Comparison of ENCODE assay signal across 8 cellular contexts in the genomic region with DNA sequence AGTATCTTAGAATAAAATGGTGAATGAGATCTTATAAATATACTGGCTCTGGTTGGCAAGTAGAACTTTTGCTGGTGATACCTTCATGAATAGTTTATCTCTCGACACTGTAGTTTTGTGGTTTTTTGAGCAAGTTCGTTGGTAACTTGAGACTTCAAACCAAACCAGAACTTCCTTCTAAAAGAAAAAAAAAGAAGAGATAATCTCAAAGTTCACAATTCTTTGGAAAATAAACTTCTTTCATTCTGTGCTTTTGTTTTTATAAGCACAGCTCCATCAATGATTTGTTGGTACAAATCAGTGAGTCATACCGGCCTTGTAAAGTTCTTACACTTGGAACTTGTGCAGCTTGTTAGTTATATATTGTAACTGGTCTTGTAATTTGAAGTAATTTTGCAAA. TPM values are rescaled to one million over a fixed set of nuclear protein-coding genes. Genes with fewer than 3 reads are reported as not detected.
DNase-seq lines count a peak whose midpoint lies in the region; ATAC-seq, FAIRE-seq and TF ChIP-seq lines count a peak whose summit lies in the region.

No MANE protein-coding gene starts in this region.

- no peak for ATAC-seq in K562
- no peak for ATAC-seq in GM21619 (IDR thresholded peaks at IDR 0.05; ENCODE audit: unreplicated experiment)

- no peak overlapping the region for H2BK15ac ChIP-seq in neuronal stem cell (ENCODE audit: low read length)

- H3K4me1 ChIP-seq in Karpas-422 (ENCODE audit: low read length) (peaks cover 46% of the 10 kb centered on the region), K562 (replicated peaks in 1 of 2; ENCODE audit: control insufficient read depth in 2 of 2, insufficient read depth in 2 of 2, low read length in 2 of 2) (peaks cover 15 to 37% of the 10 kb centered on the region in 2 experiments), muscle layer of duodenum (ENCODE audit: control insufficient read depth in 1 of 2, insufficient read depth in 2 of 2, low read length in 2 of 2) (peaks cover 18 to 33% of the 10 kb centered on the region in 2 donors), neuronal stem cell (ENCODE audit: control insufficient read depth in 2 of 2, insufficient read depth in 1 of 2, low read depth in 1 of 2, low read length in 2 of 2) (peaks cover 5 to 9% of the 10 kb centered on the region in 2 donors)

- no peak overlapping the region for H2BK12ac ChIP-seq in neuronal stem cell (ENCODE audit: low read length)

- TF ChIP-seq POLR2A in K562 (conservative IDR thresholded peaks at IDR 0.05) = no peak

- H3K9me2 ChIP-seq in Karpas-422 (replicated peaks; ENCODE audit: insufficient read depth, low read length) = no peaks in the 10 kb centered on the region

- no peaks in the 10 kb centered on the region for H3K27me3 ChIP-seq in Karpas-422 (ENCODE audit: low read length)
- no peaks in the 10 kb centered on the region for H3K27me3 ChIP-seq in K562 (ENCODE audit: control insufficient read depth in 2 of 2, insufficient read depth in 2 of 2, low read length in 2 of 2)
- H3K27me3 ChIP-seq in muscle layer of duodenum (ENCODE audit: low read depth, low read length) = no peaks in the 10 kb centered on the region
- H3K27me3 ChIP-seq in neuronal stem cell (ENCODE audit: control insufficient read depth in 3 of 3, insufficient read depth in 3 of 3, low read depth in 1 of 3, low read length in 3 of 3) = no peaks in the 10 kb centered on the region

- WGBS in K562 (ENCODE audit: insufficient coverage, low coverage, missing lambda C conversion rate) = 2% methylated on average over 3 of the region's 3 CpGs
- WGBS in neuronal stem cell (ENCODE audit: extremely low coverage in 2 of 2, insufficient read length in 2 of 2, insufficient replicate concordance in 1 of 2), 2 donors = no CpG with 5 or more reads among the region's 3 CpGs

- peaks cover 67% of the 10 kb centered on the region for H3K4me1 Mint-ChIP-seq in CD14-positive monocyte

- peaks cover 5 to 8% of the 10 kb centered on the region in 2 donors for H3K36me3 Mint-ChIP-seq in CD14-positive monocyte

- H3K4me2 ChIP-seq in Karpas-422 (ENCODE audit: low read depth, low read length, poor library complexity, severe bottlenecking) (peak overlapping the region; percentile 85), K562 (ENCODE audit: insufficient read depth, low read length) (peak overlapping the region; percentile 98), neuronal stem cell (ENCODE audit: insufficient read depth, low read length, poor library complexity, severe bottlenecking) (no peak overlapping the region)

- peak overlapping the region; percentile 75 for H3K27ac ChIP-seq in Karpas-422 (ENCODE audit: low read length)
- H3K27ac ChIP-seq in K562 (ENCODE audit: extremely low read depth, low read depth, low read length) = peak overlapping the region; percentile 96
- H3K27ac ChIP-seq in muscle layer of duodenum (ENCODE audit: low read length) = peak overlapping the region; percentile 94
- no peak overlapping the region for H3K27ac ChIP-seq in neuronal stem cell (replicated peaks; ENCODE audit: low read length)

- no peak for TF ChIP-seq CTCF in CD14-positive monocyte (IDR thresholded peaks at IDR 0.05)
- TF ChIP-seq CTCF in K562 (IDR thresholded peaks at IDR 0.05 in 2 of 3, conservative IDR thresholded peaks at IDR 0.05 in 1 of 3; ENCODE audit: insufficient read depth in 2 of 3, low read depth in 1 of 3, low read length in 3 of 3) = no peak

- no peaks in the 10 kb centered on the region for H3K9me1 ChIP-seq in K562 (ENCODE audit: control insufficient read depth, insufficient read depth, low read length)

- H3K9ac ChIP-seq in Karpas-422 (ENCODE audit: low read length) = peak overlapping the region; percentile 76
- peak overlapping the region in 1 of 2 experiments; percentile 90; a peak in 2 of 4 replicates for H3K9ac ChIP-seq in K562 (ENCODE audit: insufficient read depth in 1 of 2, low read depth in 2 of 2, low read length in 2 of 2)
- no peak overlapping the region for H3K9ac ChIP-seq in neuronal stem cell (ENCODE audit: low read depth, low read length, poor library complexity)

- peak overlapping the region; percentile 95 to 96 for H3K4me3 Mint-ChIP-seq in CD14-positive monocyte

- peak overlapping the region; percentile 98 to 99 (median 98) for H3K27ac Mint-ChIP-seq in CD14-positive monocyte

- H4K91ac ChIP-seq in neuronal stem cell (ENCODE audit: low read depth, low read length, poor library complexity) = no peak overlapping the region

- intact Hi-C loops in CD14-positive monocyte (cut with micrococcal nuclease) (loop anchor here (5.0 kb wide), 2 partner anchors 59 to 64 kb away; a partner anchor contains a TSS), K562 (cut with micrococcal nuclease) (loop anchor here (10.0 kb wide), 1 partner anchor 177 kb away; a partner anchor contains a TSS)

- no TSS peak for BruUV-seq in K562 (replicated peaks; lab: Mats Ljungman, UMichigan)

- H2BK120ac ChIP-seq in neuronal stem cell (ENCODE audit: low read depth, low read length) = no peak overlapping the region

- H2AK5ac ChIP-seq in neuronal stem cell (ENCODE audit: low read depth, low read length) = no peak overlapping the region

- POLR2A ChIA-PET in K562 (lab: Yijun Ruan, JAX) = interaction anchor here (0.5 to 5.2 kb wide), 11 partner anchors 10 to 960 kb away, joined by 3 to 65 read pairs (median 8); no protein-coding TSS in a partner anchor

- H3K79me2 ChIP-seq in Karpas-422 (ENCODE audit: low read length) (peaks cover 68% of the 10 kb centered on the region), K562 (ENCODE audit: control insufficient read depth, insufficient read depth, low read length) (peaks cover 81% of the 10 kb centered on the region)

- H3K18ac ChIP-seq in neuronal stem cell (ENCODE audit: low read length) = no peak overlapping the region

- no peak overlapping the region for H2BK5ac ChIP-seq in neuronal stem cell (ENCODE audit: low read length)

- DNase-seq in CD14-positive monocyte (ENCODE audit: low spot score) = no peak
- peak; percentile 56 for DNase-seq in Karpas-422
- peak in 1 of 4 experiments; percentile 48 for DNase-seq in K562 (ENCODE audit: extremely low read depth in 1 of 4, low spot score in 3 of 4)
- no peak for DNase-seq in NCI-H82 (lab: John Stamatoyannopoulos, UW)
- DNase-seq in neuronal stem cell (ENCODE audit: low spot score) = no peak
- no peak for DNase-seq in ecto neural progenitor cell (ENCODE audit: low spot score)

- H2AFZ ChIP-seq in Karpas-422 (ENCODE audit: low read length) (no peak overlapping the region), K562 (ENCODE audit: low read depth, low read length) (no peak overlapping the region), neuronal stem cell (ENCODE audit: low read length) (no peak overlapping the region)

- CTCF ChIA-PET in K562 (lab: Yijun Ruan, JAX; ENCODE audit: low intra/inter-chr PET ratio) = no interaction called here

- H3K23ac ChIP-seq in neuronal stem cell (ENCODE audit: low read depth, low read length, poor library complexity) = no peak overlapping the region

- H4K20me1 ChIP-seq in Karpas-422 (ENCODE audit: insufficient read depth, low read depth, low read length) (peaks cover 9% of the 10 kb centered on the region; the same call in 1 of the 2 replicates), K562 (replicated peaks; ENCODE audit: control insufficient read depth, insufficient read depth, low read length) (peaks cover 10% of the 10 kb centered on the region)

- 0 out of 2 replicates have a peak, but pooled peaks have one; percentile 39 for TF ChIP-seq EP300 in K562 (IDR thresholded peaks at IDR 0.05; ENCODE audit: low read length)

- in situ Hi-C loops in K562 (cut with MboI) = no loop called here

- H3K9me3 Mint-ChIP-seq in CD14-positive monocyte = peaks cover 0 to 4% (median 0%) of the 10 kb centered on the region in 7 donors

- H3K4ac ChIP-seq in neuronal stem cell (ENCODE audit: low read length) = no peak overlapping the region

- H3K4me3 ChIP-seq in Karpas-422 (ENCODE audit: low read length) (peak overlapping the region; percentile 91), K562 (peak overlapping the region; percentile 70), muscle layer of duodenum (ENCODE audit: low read depth in 1 of 2, low read length in 2 of 2) (peak overlapping the region; percentile 84 to 92), neuronal stem cell (ENCODE audit: low read length in 2 of 2) (no peak overlapping the region)

- TF ChIP-seq RAD21 in K562 (CRISPR knock-in tag; conservative IDR thresholded peaks at IDR 0.05 in 1 of 2, IDR thresholded peaks at IDR 0.05 in 1 of 2) = no peak

- H3K14ac ChIP-seq in neuronal stem cell (ENCODE audit: low read length) = no peak overlapping the region

- no peaks in the 10 kb centered on the region for H3K36me3 ChIP-seq in Karpas-422 (ENCODE audit: insufficient read depth, low read length)
- H3K36me3 ChIP-seq in K562 (ENCODE audit: control insufficient read depth, insufficient read depth, low read length) = peaks cover 25% of the 10 kb centered on the region; the same call in 2 of the 3 replicates
- peaks cover 0 to 21% of the 10 kb centered on the region in 2 donors for H3K36me3 ChIP-seq in muscle layer of duodenum (ENCODE audit: control insufficient read depth in 1 of 2, insufficient read depth in 2 of 2, low read length in 2 of 2)
- H3K36me3 ChIP-seq in neuronal stem cell (replicated peaks in 1 of 2; ENCODE audit: control insufficient read depth in 2 of 2, insufficient read depth in 2 of 2, low read length in 2 of 2) = no peaks in the 10 kb centered on the region

- H3K79me1 ChIP-seq in neuronal stem cell (ENCODE audit: low read depth, low read length) = peaks cover 6% of the 10 kb centered on the region

- no peaks in the 10 kb centered on the region for H3K9me3 ChIP-seq in Karpas-422 (ENCODE audit: low read length)
- no peaks in the 10 kb centered on the region for H3K9me3 ChIP-seq in K562 (replicated peaks; ENCODE audit: control insufficient read depth, insufficient read depth, low read depth, low read length)
- no peaks in the 10 kb centered on the region for H3K9me3 ChIP-seq in muscle layer of duodenum (ENCODE audit: control insufficient read depth in 1 of 2, low read length in 2 of 2)
- H3K9me3 ChIP-seq in neuronal stem cell (replicated peaks in 1 of 2; ENCODE audit: control insufficient read depth in 2 of 2, insufficient read depth in 1 of 2, low read depth in 1 of 2, low read length in 2 of 2) = no peaks in the 10 kb centered on the region

- peaks cover 1 to 3% (median 2%) of the 10 kb centered on the region in 3 donors for H3K27me3 Mint-ChIP-seq in CD14-positive monocyte (ENCODE audit: low read depth in 3 of 3)

- FAIRE-seq in K562 (lab: Jason Lieb, UNC) = no peak

- H4K8ac ChIP-seq in neuronal stem cell (ENCODE audit: low read depth, low read length) = no peak overlapping the region

RNA-seq across cellular contexts. Expression of a gene that starts 2.3 kb away (rescaled TPM):
- polyA plus RNA-seq in CD14-positive monocyte (10 to 100 TPM; 10.1 to 14.8 TPM), K562 (2011; rRNA removed) (56.1 and 66.4 TPM in 2 replicates), K562 (2014; fragmentation: Illumina TruSeq; extraction: Trizol) (34.5 and 35.9 TPM in 2 replicates), K562 (2014; fragmentation: Nextera tagmentation; extraction: Ambion mirVana) (10 to 100 TPM in 1 of 2 experiments, 1 to 10 TPM in 1; 10.0 to 10.9 TPM), K562 (2014; rRNA removed) (21.3 and 21.9 TPM in 2 replicates)
- total RNA-seq in Karpas-422 (2014; rRNA removed; shearing (Covaris generic); ENCODE audit: low replicate concordance) = 25.7 and 36.0 TPM in 2 replicates
- total RNA-seq in K562 (2011; cell fraction: chromatin; rRNA removed; ENCODE audit: low replicate concordance) = 87.8 and 103 TPM in 2 replicates
- 36.9 and 44.0 TPM in 2 replicates for total RNA-seq in K562 (2011; cell fraction: nucleolus; rRNA removed)
- 51.7 and 52.1 TPM in 2 replicates for total RNA-seq in K562 (2011; cell fraction: nucleoplasm; rRNA removed)
- total RNA-seq in K562 (2014; rRNA removed) (20.2 and 28.3 TPM in 2 replicates), K562 (2014; rRNA removed; fragmentation: Illumina TruSeq; extraction: Trizol) (29.6 and 33.1 TPM in 2 replicates), K562 (2015; rRNA removed; fragmentation: Illumina TruSeq; extraction: Trizol) (28.6 and 29.6 TPM in 2 replicates), K562 (2021) (57.5 and 57.9 TPM in 2 replicates)
- 61.3 and 67.9 TPM in 2 replicates for polyA plus RNA-seq in K562 (2011; cell fraction: cytosol; rRNA removed)
- 83.1 and 90.0 TPM in 2 replicates for polyA plus RNA-seq in K562 (2011; cell fraction: nucleus; rRNA removed)
- 26.4 and 28.7 TPM in 2 replicates for polyA plus RNA-seq in K562 (2012)
- 157 and 177 TPM in 2 replicates for polyA minus RNA-seq in K562 (2011; rRNA and poly(A)+ RNA removed)
- polyA minus RNA-seq in K562 (2011; cell fraction: cytosol; rRNA and poly(A)+ RNA removed) = 66.3 and 89.1 TPM in 2 replicates
- 27.6 and 55.2 TPM in 2 replicates for polyA minus RNA-seq in K562 (2011; cell fraction: nucleus; rRNA and poly(A)+ RNA removed)
- polyA plus RNA-seq in neuronal stem cell (2013, experiment 1 of 2) = 24.6 TPM
- polyA plus RNA-seq in neuronal stem cell (2013, experiment 2 of 2) = 25.1 TPM

RNA-seq across cellular contexts. Expression of a gene that starts 26.3 kb away (rescaled TPM):
- polyA plus RNA-seq in CD14-positive monocyte (1 to 10 TPM; 4.5 to 5.7 TPM), K562 (2011; rRNA removed) (11.0 and 11.7 TPM in 2 replicates), K562 (2014; fragmentation: Illumina TruSeq; extraction: Trizol) (25.9 and 28.8 TPM in 2 replicates), K562 (2014; fragmentation: Nextera tagmentation; extraction: Ambion mirVana) (10 to 100 TPM; 12.4 to 22.2 TPM), K562 (2014; rRNA removed) (14.9 and 18.0 TPM in 2 replicates)
- 7.6 and 11.3 TPM in 2 replicates for total RNA-seq in Karpas-422 (2014; rRNA removed; shearing (Covaris generic); ENCODE audit: low replicate concordance)
- 9.0 and 11.8 TPM in 2 replicates for total RNA-seq in K562 (2011; cell fraction: chromatin; rRNA removed; ENCODE audit: low replicate concordance)
- total RNA-seq in K562 (2011; cell fraction: nucleolus; rRNA removed) = 8.8 and 8.9 TPM in 2 replicates
- total RNA-seq in K562 (2011; cell fraction: nucleoplasm; rRNA removed) = 8.4 and 10.4 TPM in 2 replicates
- total RNA-seq in K562 (2014; rRNA removed) (10.6 and 15.8 TPM in 2 replicates), K562 (2014; rRNA removed; fragmentation: Illumina TruSeq; extraction: Trizol) (17.2 and 19.2 TPM in 2 replicates), K562 (2015; rRNA removed; fragmentation: Illumina TruSeq; extraction: Trizol) (22.6 and 22.9 TPM in 2 replicates), K562 (2021) (22.8 and 23.7 TPM in 2 replicates)
- 13.7 and 18.9 TPM in 2 replicates for polyA plus RNA-seq in K562 (2011; cell fraction: cytosol; rRNA removed)
- polyA plus RNA-seq in K562 (2011; cell fraction: nucleus; rRNA removed) = 6.8 and 10.7 TPM in 2 replicates
- polyA plus RNA-seq in K562 (2012) = 14.8 and 17.9 TPM in 2 replicates
- 14.5 and 14.7 TPM in 2 replicates for polyA minus RNA-seq in K562 (2011; rRNA and poly(A)+ RNA removed)
- 10.4 and 16.3 TPM in 2 replicates for polyA minus RNA-seq in K562 (2011; cell fraction: cytosol; rRNA and poly(A)+ RNA removed)
- 5.1 and 7.6 TPM in 2 replicates for polyA minus RNA-seq in K562 (2011; cell fraction: nucleus; rRNA and poly(A)+ RNA removed)
- polyA plus RNA-seq in neuronal stem cell (2013, experiment 1 of 2) = 8.9 TPM
- 9.1 TPM for polyA plus RNA-seq in neuronal stem cell (2013, experiment 2 of 2)

RNA-seq across cellular contexts. Expression of a gene that starts 26.9 kb away (rescaled TPM):
- polyA plus RNA-seq in CD14-positive monocyte = 1 to 10 TPM; 3.5 to 6.1 TPM
- total RNA-seq in Karpas-422 (2014; rRNA removed; shearing (Covaris generic); ENCODE audit: low replicate concordance) = 35.3 and 64.0 TPM in 2 replicates
- 103 and 194 TPM in 2 replicates for total RNA-seq in K562 (2011; cell fraction: chromatin; rRNA removed; ENCODE audit: low replicate concordance)
- 47.9 and 67.8 TPM in 2 replicates for total RNA-seq in K562 (2011; cell fraction: nucleolus; rRNA removed)
- 93.6 and 108 TPM in 2 replicates for total RNA-seq in K562 (2011; cell fraction: nucleoplasm; rRNA removed)
- 15.8 and 20.2 TPM in 2 replicates for total RNA-seq in K562 (2014; rRNA removed)
- 24.6 and 30.4 TPM in 2 replicates for total RNA-seq in K562 (2014; rRNA removed; fragmentation: Illumina TruSeq; extraction: Trizol)
- 21.2 and 21.7 TPM in 2 replicates for total RNA-seq in K562 (2015; rRNA removed; fragmentation: Illumina TruSeq; extraction: Trizol)
- 22.2 and 23.8 TPM in 2 replicates for total RNA-seq in K562 (2021)
- 36.5 and 37.3 TPM in 2 replicates for polyA plus RNA-seq in K562 (2011; rRNA removed)
- polyA plus RNA-seq in K562 (2011; cell fraction: cytosol; rRNA removed) = 11.8 and 29.3 TPM in 2 replicates
- polyA plus RNA-seq in K562 (2011; cell fraction: nucleus; rRNA removed) = 66.6 and 88.6 TPM in 2 replicates
- 19.7 and 20.1 TPM in 2 replicates for polyA plus RNA-seq in K562 (2012)
- polyA plus RNA-seq in K562 (2014; fragmentation: Illumina TruSeq; extraction: Trizol) = 26.7 and 28.5 TPM in 2 replicates
- polyA plus RNA-seq in K562 (2014; fragmentation: Nextera tagmentation; extraction: Ambion mirVana) = 10 to 100 TPM; 21.9 to 28.2 TPM
- polyA plus RNA-seq in K562 (2014; rRNA removed) = 26.1 and 32.0 TPM in 2 replicates
- polyA minus RNA-seq in K562 (2011; rRNA and poly(A)+ RNA removed) = 47.9 and 53.5 TPM in 2 replicates
- polyA minus RNA-seq in K562 (2011; cell fraction: cytosol; rRNA and poly(A)+ RNA removed) = 15.7 and 16.8 TPM in 2 replicates
- 24.4 and 47.7 TPM in 2 replicates for polyA minus RNA-seq in K562 (2011; cell fraction: nucleus; rRNA and poly(A)+ RNA removed)
- polyA plus RNA-seq in neuronal stem cell (2013, experiment 1 of 2) = 9.6 TPM
- polyA plus RNA-seq in neuronal stem cell (2013, experiment 2 of 2) = 8.3 TPM

RNA-seq across cellular contexts. Expression of a gene that starts 44.1 kb away (rescaled TPM):
- not detected for polyA plus RNA-seq in CD14-positive monocyte
- total RNA-seq in Karpas-422 (2014; rRNA removed; shearing (Covaris generic); ENCODE audit: low replicate concordance) = 0.48 and 1.0 TPM in 2 replicates
- total RNA-seq in K562 (2011; cell fraction: chromatin; rRNA removed; ENCODE audit: low replicate concordance) = 1.4 and 2.8 TPM in 2 replicates
- 0.53 and 0.67 TPM in 2 replicates for total RNA-seq in K562 (2011; cell fraction: nucleolus; rRNA removed)
- total RNA-seq in K562 (2011; cell fraction: nucleoplasm; rRNA removed) = 0.95 and 2.5 TPM in 2 replicates
- total RNA-seq in K562 (2014; rRNA removed) = 0.09 and 0.12 TPM in 2 replicates
- total RNA-seq in K562 (2014; rRNA removed; fragmentation: Illumina TruSeq; extraction: Trizol) = 0.32 and 0.33 TPM in 2 replicates
- 0.19 and 0.36 TPM in 2 replicates for total RNA-seq in K562 (2015; rRNA removed; fragmentation: Illumina TruSeq; extraction: Trizol)
- 0.09 and 0.72 TPM in 2 replicates for total RNA-seq in K562 (2021)
- 0.25 and 0.74 TPM in 2 replicates for polyA plus RNA-seq in K562 (2011; rRNA removed)
- polyA plus RNA-seq in K562 (2011; cell fraction: cytosol; rRNA removed) = 0.10 and 0.15 TPM in 2 replicates
- 0.85 and 1.2 TPM in 2 replicates for polyA plus RNA-seq in K562 (2011; cell fraction: nucleus; rRNA removed)
- 0.20 and 0.43 TPM in 2 replicates for polyA plus RNA-seq in K562 (2012)
- polyA plus RNA-seq in K562 (2014; fragmentation: Illumina TruSeq; extraction: Trizol) = 0.06 and 0.26 TPM in 2 replicates
- under 1 TPM in 1 of 2 experiments, not detected in 1; 0.42 TPM for polyA plus RNA-seq in K562 (2014; fragmentation: Nextera tagmentation; extraction: Ambion mirVana)
- polyA plus RNA-seq in K562 (2014; rRNA removed) = 0.32 and 0.78 TPM in 2 replicates
- 0.48 and 1.2 TPM in 2 replicates for polyA minus RNA-seq in K562 (2011; rRNA and poly(A)+ RNA removed)
- not detected in 2 replicates for polyA minus RNA-seq in K562 (2011; cell fraction: cytosol; rRNA and poly(A)+ RNA removed)
- polyA minus RNA-seq in K562 (2011; cell fraction: nucleus; rRNA and poly(A)+ RNA removed) = 0.33 and 0.40 TPM in 2 replicates
- polyA plus RNA-seq in neuronal stem cell (2013, experiment 1 of 2) = 0.04 TPM
- 0.06 TPM for polyA plus RNA-seq in neuronal stem cell (2013, experiment 2 of 2)

RNA-seq across cellular contexts. Expression of a gene that starts 47.8 kb away (rescaled TPM):
- polyA plus RNA-seq in CD14-positive monocyte (under 1 TPM; 0.28 to 0.37 TPM), K562 (2011; rRNA removed) (not detected in 2 replicates), K562 (2014; fragmentation: Illumina TruSeq; extraction: Trizol) (not detected in 2 replicates), K562 (2014; fragmentation: Nextera tagmentation; extraction: Ambion mirVana) (not detected), K562 (2014; rRNA removed) (not detected in 2 replicates)
- total RNA-seq in Karpas-422 (2014; rRNA removed; shearing (Covaris generic); ENCODE audit: low replicate concordance) = 0.18 and 0.26 TPM in 2 replicates
- total RNA-seq in K562 (2011; cell fraction: chromatin; rRNA removed; ENCODE audit: low replicate concordance) = 0.28 and 0.65 TPM in 2 replicates
- total RNA-seq in K562 (2011; cell fraction: nucleolus; rRNA removed) = 0.33 TPM in 1 of 2 replicates, not detected in the other
- 0.44 and 0.46 TPM in 2 replicates for total RNA-seq in K562 (2011; cell fraction: nucleoplasm; rRNA removed)
- total RNA-seq in K562 (2014; rRNA removed) (not detected in 2 replicates), K562 (2014; rRNA removed; fragmentation: Illumina TruSeq; extraction: Trizol) (0.07 TPM in 1 of 2 replicates, not detected in the other), K562 (2015; rRNA removed; fragmentation: Illumina TruSeq; extraction: Trizol) (0.07 and 0.08 TPM in 2 replicates), K562 (2021) (0.13 and 0.16 TPM in 2 replicates)
- polyA plus RNA-seq in K562 (2011; cell fraction: cytosol; rRNA removed) = 0.03 TPM in 1 of 2 replicates, not detected in the other
- 0.07 and 0.11 TPM in 2 replicates for polyA plus RNA-seq in K562 (2011; cell fraction: nucleus; rRNA removed)
- not detected in 2 replicates for polyA plus RNA-seq in K562 (2012)
- polyA minus RNA-seq in K562 (2011; rRNA and poly(A)+ RNA removed) = 0.15 and 0.18 TPM in 2 replicates
- not detected in 2 replicates for polyA minus RNA-seq in K562 (2011; cell fraction: cytosol; rRNA and poly(A)+ RNA removed)
- polyA minus RNA-seq in K562 (2011; cell fraction: nucleus; rRNA and poly(A)+ RNA removed) = 0.40 and 0.89 TPM in 2 replicates
- 10.1 TPM for polyA plus RNA-seq in neuronal stem cell (2013, experiment 1 of 2)
- polyA plus RNA-seq in neuronal stem cell (2013, experiment 2 of 2) = 9.4 TPM

Comparison
In these comparisons a context has a peak if more than half of its experiments do, and no peak if none do; other contexts are left out.
1. H3K4me3 ChIP-seq: peak in Karpas-422 (single experiment), K562 (single experiment) and muscle layer of duodenum (2 of 2); none in neuronal stem cell (0 of 2).